Comparison of ENCODE assay signal across 15 cellular contexts in genomic region chr14:35338731-35339405, GRCh38. TPM values are rescaled to one million over a fixed set of nuclear protein-coding genes. Genes with fewer than 3 reads are reported as not detected.
DNase-seq lines count a peak whose midpoint lies in the region; ATAC-seq and TF ChIP-seq lines count a peak whose summit lies in the region.
"Had no signal": no experiment of that assay in that cellular context is flagged by ENCODE, and none has a peak within 500 bp of the region (broad histone marks: within the 10 kb centered on the region; RNA-seq: fewer than 3 reads in every experiment).

No MANE protein-coding gene starts in this region.

- 95% methylated on average over 14 of the region's 16 CpGs for WGBS in esophagus muscularis mucosa
- 87 to 96% methylated on average over 10 to 15 of the region's 16 CpGs for WGBS in upper lobe of left lung, 2 donors

- peak overlapping the region; percentile 50 for H3K27ac ChIP-seq in OCI-LY3 (ENCODE audit: low read length)
- H3K27ac ChIP-seq in esophagus muscularis mucosa (replicated peaks in 1 of 4): peak overlapping the region; percentile 92 to 96 (median 94)
- H3K27ac ChIP-seq in upper lobe of left lung: peak overlapping the region; percentile 82 to 97 (median 88)

- TF ChIP-seq POLR2A in esophagus muscularis mucosa (IDR thresholded peaks at IDR 0.05; ENCODE audit: low read depth) (no peak), upper lobe of left lung (IDR thresholded peaks at IDR 0.05) (no peak)

- H2AFZ ChIP-seq in OCI-LY3 (ENCODE audit: low read depth, low read length): no peak overlapping the region

- peak overlapping the region; percentile 48; the same call in 1 of the 2 replicates for H3K9ac ChIP-seq in OCI-LY3 (ENCODE audit: low read length)

- no peak overlapping the region for H3K4me3 Mint-ChIP-seq in nephron
- H3K4me3 Mint-ChIP-seq: activated T-cell treated with anti-CD3 and anti-CD28 coated beads, Interleukin-2, amount 50 U/mL, for 4 hours; neural crest cell had no signal

- H3K27me3 ChIP-seq in OCI-LY3 (ENCODE audit: low read depth, low read length): no peaks in the 10 kb centered on the region
- no peaks in the 10 kb centered on the region for H3K27me3 ChIP-seq in esophagus muscularis mucosa
- H3K27me3 ChIP-seq in upper lobe of left lung: no peaks in the 10 kb centered on the region

- H3K4me1 Mint-ChIP-seq in nephron: peaks cover 40% of the 10 kb centered on the region

- H3K9me3 ChIP-seq in OCI-LY3 (ENCODE audit: insufficient read depth, low read length) (no peaks in the 10 kb centered on the region), esophagus muscularis mucosa (no peaks in the 10 kb centered on the region), upper lobe of left lung (no peaks in the 10 kb centered on the region)

- H3K4me1 ChIP-seq in OCI-LY3 (ENCODE audit: low read length) (peaks cover 56% of the 10 kb centered on the region), esophagus muscularis mucosa (peaks cover 79 to 100% (median 99%) of the 10 kb centered on the region in 4 donors), upper lobe of left lung (peaks cover 91 to 96% (median 94%) of the 10 kb centered on the region in 4 donors)

- intact Hi-C loops in esophagus muscularis mucosa (cut with DNase I): no loop called here

- DNase-seq in esophagus muscularis mucosa (ENCODE audit: extremely low spot score) (no peak), upper lobe of left lung (no peak), KG1 (lab: John Stamatoyannopoulos, UW) (no peak), midbrain (lab: John Stamatoyannopoulos, UW) (no peak)
- DNase-seq: activated naive CD4-positive, alpha-beta T cell treated with anti-CD3 and anti-CD28 coated beads, Interleukin-2, amount 50 U/mL, for 16 hours; activated T-cell treated with anti-CD3 and anti-CD28 coated beads, Interleukin-2, amount 50 U/mL, for 4 hours; cerebellar nuclear complex; NCI-H1105 treated with DMSO at 0.1 percent for 48 hours; NCI-H524; SHP77; stimulated activated CD8-positive, alpha-beta memory T cell treated with anti-CD3 and anti-CD28 coated beads, Interleukin-4, amount 100 ng/mL, for 48 hours had no signal

- peak overlapping the region; percentile 60 for H3K4me2 ChIP-seq in OCI-LY3 (ENCODE audit: low read length)

- no peaks in the 10 kb centered on the region for H3K79me2 ChIP-seq in OCI-LY3 (ENCODE audit: low read length)

- H3K4me3 ChIP-seq in OCI-LY3 (ENCODE audit: low read length) (peak overlapping the region; percentile 33; the same call in 1 of the 2 replicates), esophagus muscularis mucosa (no peak overlapping the region), upper lobe of left lung (no peak overlapping the region)

- H3K27me3 Mint-ChIP-seq in nephron (ENCODE audit: low read depth): no peaks in the 10 kb centered on the region

- H3K9me3 Mint-ChIP-seq in nephron: no peaks in the 10 kb centered on the region
- H3K9me3 Mint-ChIP-seq: activated T-cell treated with anti-CD3 and anti-CD28 coated beads, Interleukin-2, amount 50 U/mL, for 4 hours; neural crest cell had no signal

- no peak for TF ChIP-seq CTCF in OCI-LY3 (IDR thresholded peaks at IDR 0.05; ENCODE audit: low read depth, low read length)
- TF ChIP-seq CTCF in esophagus muscularis mucosa (IDR thresholded peaks at IDR 0.05): no peak
- TF ChIP-seq CTCF in nephron (IDR thresholded peaks at IDR 0.05; ENCODE audit: unreplicated experiment in 3 of 3): no peak
- TF ChIP-seq CTCF in upper lobe of left lung (IDR thresholded peaks at IDR 0.05): no peak

- H3K27ac Mint-ChIP-seq in nephron: peak overlapping the region; percentile 40 to 77 (median 58)

- ATAC-seq in upper lobe of left lung (ENCODE audit: low FRiP score in 2 of 2) (no peak), HG03108 (IDR thresholded peaks at IDR 0.05; ENCODE audit: unreplicated experiment) (no peak)
- ATAC-seq: activated T-cell treated with anti-CD3 and anti-CD28 coated beads, Interleukin-2, amount 50 U/mL, for 4 hours had no signal

- TF ChIP-seq EP300 in esophagus muscularis mucosa (IDR thresholded peaks at IDR 0.05) (no peak), upper lobe of left lung (IDR thresholded peaks at IDR 0.05) (no peak)

- H3K36me3 ChIP-seq in OCI-LY3 (replicated peaks; ENCODE audit: low read depth, low read length) (no peaks in the 10 kb centered on the region), esophagus muscularis mucosa (no peaks in the 10 kb centered on the region), upper lobe of left lung (no peaks in the 10 kb centered on the region)

- H4K20me1 ChIP-seq in OCI-LY3 (ENCODE audit: insufficient read depth, low read length): no peaks in the 10 kb centered on the region

- no peaks in the 10 kb centered on the region for H3K36me3 Mint-ChIP-seq in nephron (ENCODE audit: low read depth)

RNA-seq across cellular contexts. Expression of gene PSMA6, which starts 46.7 kb away (rescaled TPM):
- total RNA-seq in esophagus muscularis mucosa (100 to 1,000 TPM in 2 of 4 donors, 10 to 100 TPM in 2; 70.5 to 143 (median 112) TPM), upper lobe of left lung (100 to 1,000 TPM in 4 of 6 donors, 10 to 100 TPM in 2; 63.9 to 213 (median 162) TPM)
